Comparison of ENCODE assay signal across 29 cellular contexts in genomic region chr14:90072350-90072749, GRCh38. TPM values are rescaled to one million over a fixed set of nuclear protein-coding genes. Genes with fewer than 3 reads are reported as not detected.
"Had no signal": no experiment of that assay in that cellular context is flagged by ENCODE, and none has a peak within 500 bp of the region (broad histone marks: within the 10 kb centered on the region; RNA-seq: fewer than 3 reads in every experiment).

No MANE protein-coding gene starts in this region.

- ATAC-seq: left lobe of liver; mucosa of descending colon; naive thymus-derived CD4-positive, alpha-beta T cell; pancreas; right lobe of liver; stimulated activated naive B cell treated with anti-CD40 and anti-IgM and Interleukin-4, amounts not matched to agents 10 μg/mL and 1 μg/mL and 100 μg/mL, for 72 hours; stimulated activated naive CD8-positive, alpha-beta T cell treated with anti-CD3 and anti-CD28 coated beads, Interleukin-15, Interleukin-2, amounts not matched to agents 100 U/mL and 50 U/mL, for 24 hours had no signal

- H3K27ac ChIP-seq: hepatocyte, pancreas, prostate gland, right lobe of liver, stomach, thoracic aorta, tibial artery, uterus had no signal

- H3K4me3 ChIP-seq: hepatocyte, lung, mucosa of descending colon, pancreas, prostate gland, right lobe of liver, smooth muscle cell, stomach, thoracic aorta, tibial artery, uterus had no signal

- H3K9me3 Mint-ChIP-seq: naive thymus-derived CD4-positive, alpha-beta T cell; natural killer cell treated with Interleukin-12 subunit alpha and Interleukin-12 subunit beta and Interleukin-15 and Interleukin-18, amount 100 ng/mL, for 72 hours; stimulated activated naive B cell treated with anti-CD40 and anti-IgM and Interleukin-4, amounts not matched to agents 10 μg/mL and 1 μg/mL and 100 μg/mL, for 72 hours had no signal

- H3K36me3 ChIP-seq: pancreas, prostate gland, right lobe of liver, stomach, thoracic aorta, tibial artery, uterus had no signal

- H3K4me3 Mint-ChIP-seq: naive thymus-derived CD4-positive, alpha-beta T cell; natural killer cell treated with Interleukin-12 subunit alpha and Interleukin-12 subunit beta and Interleukin-15 and Interleukin-18, amount 100 ng/mL, for 72 hours; stimulated activated naive B cell treated with anti-CD40 and anti-IgM and Interleukin-4, amounts not matched to agents 10 μg/mL and 1 μg/mL and 100 μg/mL, for 72 hours had no signal

- H3K27me3 ChIP-seq: pancreas, right lobe of liver, uterus had no signal

- H3K27ac Mint-ChIP-seq: naive thymus-derived CD4-positive, alpha-beta T cell; natural killer cell treated with Interleukin-12 subunit alpha and Interleukin-12 subunit beta and Interleukin-15 and Interleukin-18, amount 100 ng/mL, for 72 hours; stimulated activated naive B cell treated with anti-CD40 and anti-IgM and Interleukin-4, amounts not matched to agents 10 μg/mL and 1 μg/mL and 100 μg/mL, for 72 hours had no signal

- H3K36me3 Mint-ChIP-seq: naive thymus-derived CD4-positive, alpha-beta T cell; natural killer cell treated with Interleukin-12 subunit alpha and Interleukin-12 subunit beta and Interleukin-15 and Interleukin-18, amount 100 ng/mL, for 72 hours; stimulated activated naive B cell treated with anti-CD40 and anti-IgM and Interleukin-4, amounts not matched to agents 10 μg/mL and 1 μg/mL and 100 μg/mL, for 72 hours had no signal

- H3K9me3 ChIP-seq: mucosa of descending colon, pancreas, prostate gland, right lobe of liver, stomach, thoracic aorta, tibial artery, uterus had no signal

- DNase-seq: head of caudate nucleus; islet precursor cell; mesendoderm; midbrain; mucosa of descending colon; naive thymus-derived CD4-positive, alpha-beta T cell; pancreas; posterior cingulate gyrus; retina; right lobe of liver; stimulated activated CD4-positive, alpha-beta T cell treated with anti-CD3 and anti-CD28 coated beads, Interleukin-1b, Interleukin-23, amount 100 ng/mL, for 48 hours; stimulated activated CD4-positive, alpha-beta T cell treated with anti-CD3 and anti-CD28 coated beads, Interleukin-2, amount 100 ng/mL, for 48 hours; stimulated activated CD4-positive, alpha-beta T cell treated with anti-CD3 and anti-CD28 coated beads, Interleukin-4, amount 100 ng/mL, for 4 hours; stimulated activated CD8-positive, alpha-beta memory T cell treated with anti-CD3 and anti-CD28 coated beads, Interleukin-4, amount 100 ng/mL, for 48 hours; stimulated activated naive B cell treated with anti-CD40 and anti-IgM and Interleukin-4, amounts not matched to agents 10 μg/mL and 1 μg/mL and 100 μg/mL, for 72 hours; stimulated activated naive CD8-positive, alpha-beta T cell treated with anti-CD3 and anti-CD28 coated beads, Interleukin-15, Interleukin-2, amounts not matched to agents 100 U/mL and 50 U/mL, for 24 hours; stomach; tibial artery; trophoblast cell; uterus had no signal

- H3K4me1 Mint-ChIP-seq: naive thymus-derived CD4-positive, alpha-beta T cell; stimulated activated naive B cell treated with anti-CD40 and anti-IgM and Interleukin-4, amounts not matched to agents 10 μg/mL and 1 μg/mL and 100 μg/mL, for 72 hours had no signal

- H3K4me1 ChIP-seq: pancreas, prostate gland, right lobe of liver, stomach, tibial artery, uterus had no signal

RNA-seq across cellular contexts. Expression of gene KCNK13, which starts 10.6 kb away (rescaled TPM):
- total RNA-seq: myocyte, osteoblast had no signal
- polyA plus RNA-seq: naive thymus-derived CD4-positive, alpha-beta T cell; smooth muscle cell had no signal
